In the genomic region with DNA sequence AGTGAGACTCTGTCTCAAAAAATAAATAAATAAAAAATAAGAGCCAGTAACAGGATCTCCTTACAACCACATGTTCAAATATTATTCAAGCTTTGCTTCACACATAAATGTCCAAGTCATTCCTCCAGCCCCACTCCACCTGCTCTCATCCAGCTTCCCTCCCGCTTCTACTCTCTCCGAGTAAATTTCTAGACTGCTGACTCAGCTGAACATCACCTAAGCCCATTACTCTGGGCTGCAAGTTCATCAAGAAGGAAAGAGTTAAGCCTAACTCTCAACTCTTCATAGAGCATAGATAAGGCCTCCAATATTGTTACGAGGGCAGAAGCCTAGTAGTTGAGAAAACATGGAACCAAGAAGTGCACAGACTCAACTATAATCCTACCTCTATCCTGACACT, we compare ENCODE assay signal across 23 cellular contexts.
"Had no signal": no experiment of that assay in that cellular context is flagged by ENCODE, and none has a peak within 500 bp of the region (broad histone marks: within the 10 kb centered on the region; RNA-seq: fewer than 3 reads in every experiment).

No MANE protein-coding gene starts in this region.

- H3K27ac ChIP-seq: colonic mucosa, esophagus squamous epithelium, prostate gland, right atrium auricular region, sigmoid colon, stomach, tibial artery had no signal

- H3K4me3 Mint-ChIP-seq: dendritic cell treated with granulocyte-macrophage colony-stimulating factor and Interleukin-4, amounts not matched to agents 40 ng/mL and 50 ng/mL, for 4 days; memory B cell; naive thymus-derived CD4-positive, alpha-beta T cell; nephron progenitor cell; stimulated activated effector memory CD8-positive, alpha-beta T cell treated with anti-CD3 and anti-CD28 coated beads, Interleukin-12 subunit alpha, Interleukin-12 subunit beta, amount 100 ng/mL, for 72 hours; type B pancreatic cell had no signal

- H3K4me1 ChIP-seq: colonic mucosa, esophagus squamous epithelium, prostate gland, sigmoid colon, tibial artery had no signal

- H3K9me3 Mint-ChIP-seq: dendritic cell treated with granulocyte-macrophage colony-stimulating factor and Interleukin-4, amounts not matched to agents 40 ng/mL and 50 ng/mL, for 4 days; memory B cell; nephron progenitor cell; stimulated activated effector memory CD8-positive, alpha-beta T cell treated with anti-CD3 and anti-CD28 coated beads, Interleukin-12 subunit alpha, Interleukin-12 subunit beta, amount 100 ng/mL, for 72 hours; type B pancreatic cell had no signal

- H3K4me1 Mint-ChIP-seq: memory B cell; nephron progenitor cell; stimulated activated effector memory CD8-positive, alpha-beta T cell treated with anti-CD3 and anti-CD28 coated beads, Interleukin-12 subunit alpha, Interleukin-12 subunit beta, amount 100 ng/mL, for 72 hours had no signal

- H3K36me3 ChIP-seq: colonic mucosa, esophagus squamous epithelium, prostate gland, right atrium auricular region, sigmoid colon, stomach, tibial artery had no signal

- DNase-seq: colonic mucosa; effector CD8-positive, alpha-beta T cell; esophagus squamous epithelium; foreskin melanocyte; midbrain; naive thymus-derived CD4-positive, alpha-beta T cell; nephron progenitor cell; nucleus accumbens; sigmoid colon; stimulated activated CD4-positive, alpha-beta T cell treated with anti-CD3 and anti-CD28 coated beads, Interleukin-2, amount 100 ng/mL, for 24 hours; stimulated activated CD4-positive, alpha-beta T cell treated with anti-CD3 and anti-CD28 coated beads, Interleukin-4, amount 100 ng/mL, for 24 hours; stimulated activated naive CD4-positive, alpha-beta T cell treated with Interleukin-2 at 50 U/mL for 16 hours; stomach; tibial artery had no signal

- H3K27me3 Mint-ChIP-seq: dendritic cell treated with granulocyte-macrophage colony-stimulating factor and Interleukin-4, amounts not matched to agents 40 ng/mL and 50 ng/mL, for 4 days; memory B cell; naive thymus-derived CD4-positive, alpha-beta T cell; type B pancreatic cell had no signal

- H3K9me3 ChIP-seq: colonic mucosa, esophagus squamous epithelium, prostate gland, right atrium auricular region, sigmoid colon, stomach, tibial artery had no signal

- H3K27ac Mint-ChIP-seq: dendritic cell treated with granulocyte-macrophage colony-stimulating factor and Interleukin-4, amounts not matched to agents 40 ng/mL and 50 ng/mL, for 4 days; memory B cell; naive thymus-derived CD4-positive, alpha-beta T cell; nephron progenitor cell; stimulated activated effector memory CD8-positive, alpha-beta T cell treated with anti-CD3 and anti-CD28 coated beads, Interleukin-12 subunit alpha, Interleukin-12 subunit beta, amount 100 ng/mL, for 72 hours; type B pancreatic cell had no signal

- ATAC-seq: naive thymus-derived CD4-positive, alpha-beta T cell; stimulated activated effector memory CD8-positive, alpha-beta T cell treated with anti-CD3 and anti-CD28 coated beads, Interleukin-12 subunit alpha, Interleukin-12 subunit beta, amount 100 ng/mL, for 72 hours had no signal

- H3K27me3 ChIP-seq: colonic mucosa, esophagus squamous epithelium, right atrium auricular region, sigmoid colon, stomach, tibial artery had no signal

- H3K36me3 Mint-ChIP-seq: stimulated activated effector memory CD8-positive, alpha-beta T cell treated with anti-CD3 and anti-CD28 coated beads, Interleukin-12 subunit alpha, Interleukin-12 subunit beta, amount 100 ng/mL, for 72 hours; type B pancreatic cell had no signal

- H3K4me3 ChIP-seq: colonic mucosa, esophagus squamous epithelium, lung, prostate gland, right atrium auricular region, sigmoid colon, stomach, tibial artery had no signal

- FAIRE-seq: endothelial cell of umbilical vein, keratinocyte had no signal
